Comparison of ENCODE assay signal across 1 cellular context in genomic region chr21:17613242-17613676, GRCh38.
TF ChIP-seq lines count a peak whose summit lies in the region.

No MANE protein-coding gene starts in this region.

TF ChIP-seq in SK-N-SH, 30 proteins besides CTCF, POLR2A, EP300 and RAD21 (continued from another document):
- no peak for TF ChIP-seq MEF2A (IDR thresholded peaks at IDR 0.05; ENCODE audit: borderline replicate concordance, low read depth)
- no peak for TF ChIP-seq TEAD4 (IDR thresholded peaks at IDR 0.05; ENCODE audit: borderline replicate concordance, insufficient read depth)
- TF ChIP-seq YY1 (IDR thresholded peaks at IDR 0.05; ENCODE audit: low read depth): no peak
- TF ChIP-seq JUND (IDR thresholded peaks at IDR 0.05): no peak
TF ChIP-seq in SK-N-SH: peak in this region for 0.
